Comparison of ENCODE assay signal across 2 cellular contexts in genomic region chr9:69409936-69410335, GRCh38.
TF ChIP-seq lines count a peak whose summit lies in the region.

No MANE protein-coding gene starts in this region.

TF ChIP-seq in GM23338, 12 proteins besides CTCF, POLR2A, EP300 and RAD21:
- TF ChIP-seq NANOG (IDR thresholded peaks at IDR 0.05; ENCODE audit: borderline replicate concordance), result peak; percentile 61; the same call in 1 of the 2 replicates

TF ChIP-seq in WTC11, 78 proteins besides CTCF, POLR2A, EP300 and RAD21:
- TF ChIP-seq MAX (CRISPR knock-in tag; IDR thresholded peaks at IDR 0.05), result 0 out of 2 replicates have a peak, but pooled peaks have one; percentile 16
